Comparison of ENCODE assay signal across 8 cellular contexts in the genomic region with DNA sequence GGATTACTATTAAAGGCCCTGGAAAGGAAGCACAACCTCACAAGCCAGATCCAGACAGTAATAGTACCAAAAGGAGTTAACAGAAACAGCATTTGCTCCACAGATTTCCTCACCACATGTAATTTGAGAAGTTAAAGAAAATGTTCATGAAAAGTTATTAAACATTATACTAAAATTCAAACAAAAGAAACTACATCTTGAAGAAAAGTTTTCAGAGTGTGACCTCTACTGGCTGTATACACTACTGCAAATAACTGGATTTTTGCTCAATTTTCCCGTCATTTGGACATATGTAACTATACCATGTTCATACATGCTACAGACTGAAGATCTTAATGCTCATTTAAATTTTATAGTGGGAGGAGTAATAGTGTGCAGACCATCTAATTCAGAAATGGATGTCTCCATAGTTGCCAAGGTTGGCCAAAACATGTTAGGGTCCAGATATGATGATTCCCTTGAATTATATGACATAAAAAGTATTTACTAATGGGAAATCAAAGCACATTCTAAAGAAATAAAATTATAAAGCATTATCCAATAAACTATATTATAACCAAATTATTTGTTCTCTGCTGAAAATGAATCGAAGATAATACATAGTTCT. TPM values are rescaled to one million over a fixed set of nuclear protein-coding genes. Genes with fewer than 3 reads are reported as not detected.
DNase-seq lines count a peak whose midpoint lies in the region; ATAC-seq, FAIRE-seq and TF ChIP-seq lines count a peak whose summit lies in the region.

No MANE protein-coding gene starts in this region.

- H3K4me3 ChIP-seq in Loucy (ENCODE audit: low read length, poor library complexity, severe bottlenecking) (peak overlapping the region; percentile 21), colonic mucosa (no peak overlapping the region), pancreas (no peak overlapping the region)

- no peak for FAIRE-seq in pancreas (lab: Jason Lieb, UNC)

- intact Hi-C loops in colonic mucosa (cut with DNase I) = loop anchor here (5.0 to 10.0 kb wide), 2 partner anchors 174 to 849 kb away; a partner anchor contains a TSS
- intact Hi-C loops in pancreas (cut with DNase I) = no loop called here
- intact Hi-C loops in left colon (cut with DNase I, micrococcal nuclease) = loop anchor here in 1 of 2 donors (5.0 to 10.0 kb wide), 2 partner anchors 111 to 174 kb away; a partner anchor contains a TSS

- 59 to 68% methylated on average over 2 of the region's 2 CpGs for WGBS in pancreas, 2 donors

- no peak overlapping the region for H3K9ac ChIP-seq in Loucy (ENCODE audit: low read depth, low read length, poor library complexity, severe bottlenecking)
- H3K9ac ChIP-seq in colonic mucosa (ENCODE audit: low read depth in 2 of 2, low read length in 2 of 2) = no peak overlapping the region

- H3K27ac ChIP-seq in colonic mucosa (no peak overlapping the region), pancreas (no peak overlapping the region)

- H3K4me2 ChIP-seq in Loucy (ENCODE audit: low read depth, low read length, poor library complexity, severe bottlenecking) = peak overlapping the region; percentile 95

- H3K9me3 ChIP-seq in Loucy (ENCODE audit: insufficient read depth, low read depth, low read length) = no peaks in the 10 kb centered on the region
- no peaks in the 10 kb centered on the region for H3K9me3 ChIP-seq in colonic mucosa
- H3K9me3 ChIP-seq in pancreas = no peaks in the 10 kb centered on the region

- TF ChIP-seq CTCF in Loucy (conservative IDR thresholded peaks at IDR 0.05; ENCODE audit: low read length) (peak; percentile 90), colonic mucosa (IDR thresholded peaks at IDR 0.05) (peak; percentile 53), pancreas (IDR thresholded peaks at IDR 0.05) (peak in 3 of 4 donors; percentile 10 to 39 (median 30))

- no peaks in the 10 kb centered on the region for H3K9me2 ChIP-seq in Loucy (replicated peaks; ENCODE audit: low read depth, low read length)

- no peak overlapping the region for H2AFZ ChIP-seq in Loucy (ENCODE audit: low read length)

- H3K27me3 ChIP-seq in Loucy (ENCODE audit: insufficient read depth, low read length, poor library complexity, severe bottlenecking) = no peaks in the 10 kb centered on the region
- H3K27me3 ChIP-seq in colonic mucosa = no peaks in the 10 kb centered on the region
- no peaks in the 10 kb centered on the region for H3K27me3 ChIP-seq in pancreas

- ATAC-seq in pancreas = peak in 3 of 4 donors; percentile 43 to 56 (median 47)
- ATAC-seq in left colon = no peak

- H3K36me3 ChIP-seq in Loucy (ENCODE audit: insufficient read depth, low read length) (peaks cover 53% of the 10 kb centered on the region), colonic mucosa (peaks cover 3% of the 10 kb centered on the region), pancreas (peaks cover 0 to 23% (median 0%) of the 10 kb centered on the region in 3 donors)

- H3K4me1 ChIP-seq in Loucy (ENCODE audit: insufficient read depth, low read length, poor library complexity, severe bottlenecking) (peaks cover 35% of the 10 kb centered on the region), colonic mucosa (peaks cover 7% of the 10 kb centered on the region), pancreas (peaks cover 0 to 13% (median 9%) of the 10 kb centered on the region in 3 donors)

- H4K20me1 ChIP-seq in Loucy (ENCODE audit: insufficient read depth, low read length, poor library complexity, severe bottlenecking) = peaks cover 37% of the 10 kb centered on the region

- DNase-seq in SKM-1 treated with dmso at 0.1 percent for 144 hours (lab: John Stamatoyannopoulos, UW; ENCODE audit: unreplicated experiment) = peak; percentile 5
- no peak for DNase-seq in SKM-1 (lab: John Stamatoyannopoulos, UW; ENCODE audit: unreplicated experiment)
- no peak for DNase-seq in colonic mucosa
- DNase-seq in pancreas = no peak
- DNase-seq in HPDE6-E6E7 (ENCODE audit: extremely low spot score) = no peak
- DNase-seq in NCI-H1092 treated with DMSO at 0.1 percent for 48 hours (lab: John Stamatoyannopoulos, UW) = no peak
- DNase-seq in left colon = no peak

- peaks cover 71% of the 10 kb centered on the region for H3K79me2 ChIP-seq in Loucy (ENCODE audit: insufficient read depth, low read length)

- H3F3A ChIP-seq in Loucy (ENCODE audit: low read depth) = no peaks in the 10 kb centered on the region

RNA-seq across cellular contexts. Expression of a gene that starts 5.6 kb away (rescaled TPM):
- total RNA-seq in colonic mucosa (10 to 100 TPM; 32.8 to 33.2 TPM), pancreas (10 to 100 TPM; 10.5 to 23.7 (median 19.8) TPM), left colon (10 to 100 TPM; 31.4 to 32.0 TPM)
- polyA plus RNA-seq in pancreas = 10 to 100 TPM in 1 of 2 donors, 1 to 10 TPM in 1; 6.8 to 16.0 TPM

RNA-seq across cellular contexts. Expression of a gene that starts 25.3 kb away (rescaled TPM):
- total RNA-seq in colonic mucosa (10 to 100 TPM in 1 of 2 donors, 1 to 10 TPM in 1; 1.8 to 11.0 TPM), pancreas (10 to 100 TPM in 2 of 6 donors, 1 to 10 TPM in 3, under 1 TPM in 1; 0.79 to 19.1 (median 3.8) TPM), left colon (10 to 100 TPM in 1 of 2 donors, 1 to 10 TPM in 1; 4.3 to 12.5 TPM)
- polyA plus RNA-seq in pancreas = under 1 TPM; 0.68 TPM

Comparison
In these comparisons a context has a peak if more than half of its experiments do, and no peak if none do; other contexts are left out.
1. CTCF ChIP-seq: peak in every context shown above with its lines; median percentile 90 in Loucy; 53 in colonic mucosa; 30 in pancreas.